ENCODE assay signal across 28 cellular contexts in genomic region chr7:101220295-101220694, GRCh38. TPM values are rescaled to one million over a fixed set of nuclear protein-coding genes. Genes with fewer than 3 reads are reported as not detected.
A peak's percentile ranks its signal among the peaks of the same experiment; 100 is the strongest.
DNase-seq lines count a peak whose midpoint lies in the region; TF ChIP-seq lines count a peak whose summit lies in the region.
"Had no signal": no experiment of that assay in that cellular context is flagged by ENCODE, and none has a peak within 500 bp of the region (broad histone marks: within the 10 kb centered on the region; RNA-seq: fewer than 3 reads in every experiment).

No MANE protein-coding gene starts in this region.

- peak overlapping the region; percentile 34 for H3K27ac Mint-ChIP-seq in activated CD4-positive, alpha-beta T cell treated with anti-CD3 and anti-CD28 coated beads, Interleukin-2, amount 10 ng/mL, durations not matched to agents 24 days and 14 days
- H3K27ac Mint-ChIP-seq in nephron progenitor cell, result no peak overlapping the region
- H3K27ac Mint-ChIP-seq: activated naive CD4-positive, alpha-beta T cell treated with anti-CD3 and anti-CD28 coated beads for 36 hours; HFFc6; stimulated activated naive CD8-positive, alpha-beta T cell treated with anti-CD3 and anti-CD28 coated beads, Interleukin-15, Interleukin-2, amounts not matched to agents 100 ng/mL and 50 ng/mL, for 24 hours had no signal

- H3K27ac ChIP-seq in esophagus muscularis mucosa (replicated peaks in 1 of 4), result no peak overlapping the region
- H3K27ac ChIP-seq: dorsolateral prefrontal cortex, ovary, PC-9, right atrium auricular region, tibial nerve, VCaP had no signal

- H3K9ac ChIP-seq in adipocyte (ENCODE audit: low read length), result peak overlapping the region; percentile 57

- DNase-seq in activated CD4-positive, alpha-beta T cell treated with anti-CD3 and anti-CD28 coated beads, Interleukin-2, amount 10 ng/mL, durations not matched to agents 24 days and 14 days, result no peak
- no peak for DNase-seq in activated CD4-positive, alpha-beta T cell treated with anti-CD3 and anti-CD28 coated beads for 1 hour
- DNase-seq in adipocyte (ENCODE audit: low read depth) (no peak), nephron progenitor cell (no peak), NCI-H2107 treated with DMSO at 0.1 percent for 48 hours (lab: John Stamatoyannopoulos, UW; ENCODE audit: unreplicated experiment) (no peak), esophagus muscularis mucosa (ENCODE audit: extremely low spot score) (no peak)
- DNase-seq: activated CD4-positive, alpha-beta T cell treated with anti-CD3 and anti-CD28 coated beads, Interleukin-2, amount 50 U/mL, for 48 hours; activated naive CD4-positive, alpha-beta T cell treated with anti-CD3 and anti-CD28 coated beads for 36 hours; aorta; dorsolateral prefrontal cortex; HFFc6; KG1; left colon; mesendoderm; NCI-H146; NCI-H510A treated with DMSO at 0.1 percent for 48 hours; ovary; PC-9; SHP77; stimulated activated CD4-positive, alpha-beta T cell treated with anti-CD3 and anti-CD28 coated beads, Interleukin-12 subunit alpha, Interleukin-12 subunit beta, amount 100 ng/mL, for 4 hours; stimulated activated CD4-positive, alpha-beta T cell treated with anti-CD3 and anti-CD28 coated beads, Interleukin-4, amount 100 ng/mL, for 4 hours had no signal

- no peaks in the 10 kb centered on the region for H3K27me3 Mint-ChIP-seq in activated CD4-positive, alpha-beta T cell treated with anti-CD3 and anti-CD28 coated beads, Interleukin-2, amount 10 ng/mL, durations not matched to agents 24 days and 14 days
- H3K27me3 Mint-ChIP-seq in nephron progenitor cell (ENCODE audit: low read depth, poor library complexity), result peaks cover 3% of the 10 kb centered on the region
- H3K27me3 Mint-ChIP-seq: central memory CD8-positive, alpha-beta T cell; stimulated activated naive CD8-positive, alpha-beta T cell treated with anti-CD3 and anti-CD28 coated beads, Interleukin-15, Interleukin-2, amounts not matched to agents 100 ng/mL and 50 ng/mL, for 24 hours had no signal

- TF ChIP-seq CTCF in nephron progenitor cell (IDR thresholded peaks at IDR 0.05), result no peak
- TF ChIP-seq CTCF in esophagus muscularis mucosa (IDR thresholded peaks at IDR 0.05), result no peak

- H3K9me3 ChIP-seq in adipocyte (ENCODE audit: control insufficient read depth, low read length), result no peaks in the 10 kb centered on the region
- no peaks in the 10 kb centered on the region for H3K9me3 ChIP-seq in esophagus muscularis mucosa
- H3K9me3 ChIP-seq: ovary, right atrium auricular region, tibial nerve had no signal

- no peak for TF ChIP-seq POLR2A in esophagus muscularis mucosa (IDR thresholded peaks at IDR 0.05; ENCODE audit: low read depth)

- H3K36me3 Mint-ChIP-seq in activated CD4-positive, alpha-beta T cell treated with anti-CD3 and anti-CD28 coated beads, Interleukin-2, amount 10 ng/mL, durations not matched to agents 24 days and 14 days (ENCODE audit: low read depth), result peaks cover 47% of the 10 kb centered on the region
- peaks cover 35% of the 10 kb centered on the region for H3K36me3 Mint-ChIP-seq in nephron progenitor cell (ENCODE audit: low read depth)

- no peak overlapping the region for H3K4me3 ChIP-seq in adipocyte (ENCODE audit: low read length)
- H3K4me3 ChIP-seq in esophagus muscularis mucosa, result no peak overlapping the region
- H3K4me3 ChIP-seq: ovary, PC-9, right atrium auricular region, tibial nerve had no signal

- intact Hi-C loops in activated CD4-positive, alpha-beta T cell treated with anti-CD3 and anti-CD28 coated beads, Interleukin-2, amount 10 ng/mL, durations not matched to agents 24 days and 14 days (cut with micrococcal nuclease), result no loop called here
- intact Hi-C loops in esophagus muscularis mucosa (cut with DNase I), result no loop called here

- TF ChIP-seq EP300 in esophagus muscularis mucosa (IDR thresholded peaks at IDR 0.05), result no peak

- H3K4me3 Mint-ChIP-seq in activated CD4-positive, alpha-beta T cell treated with anti-CD3 and anti-CD28 coated beads, Interleukin-2, amount 10 ng/mL, durations not matched to agents 24 days and 14 days, result no peak overlapping the region
- H3K4me3 Mint-ChIP-seq in nephron progenitor cell, result peak overlapping the region; percentile 6

- peaks cover 35% of the 10 kb centered on the region for H3K4me1 Mint-ChIP-seq in activated CD4-positive, alpha-beta T cell treated with anti-CD3 and anti-CD28 coated beads, Interleukin-2, amount 10 ng/mL, durations not matched to agents 24 days and 14 days
- peaks cover 51% of the 10 kb centered on the region for H3K4me1 Mint-ChIP-seq in nephron progenitor cell

- H3K27me3 ChIP-seq in adipocyte (replicated peaks; ENCODE audit: control insufficient read depth, insufficient read depth, low read length) (no peaks in the 10 kb centered on the region), esophagus muscularis mucosa (no peaks in the 10 kb centered on the region)
- H3K27me3 ChIP-seq: dorsolateral prefrontal cortex, ovary, right atrium auricular region, tibial nerve had no signal

- no peaks in the 10 kb centered on the region for H3K9me3 Mint-ChIP-seq in activated CD4-positive, alpha-beta T cell treated with anti-CD3 and anti-CD28 coated beads, Interleukin-2, amount 10 ng/mL, durations not matched to agents 24 days and 14 days
- no peaks in the 10 kb centered on the region for H3K9me3 Mint-ChIP-seq in nephron progenitor cell
- H3K9me3 Mint-ChIP-seq: activated naive CD4-positive, alpha-beta T cell treated with anti-CD3 and anti-CD28 coated beads for 36 hours; central memory CD8-positive, alpha-beta T cell; HFFc6; stimulated activated naive CD8-positive, alpha-beta T cell treated with anti-CD3 and anti-CD28 coated beads, Interleukin-15, Interleukin-2, amounts not matched to agents 100 ng/mL and 50 ng/mL, for 24 hours had no signal

- H3K4me1 ChIP-seq in adipocyte (ENCODE audit: control insufficient read depth, insufficient read depth, low read length) (peaks cover 41% of the 10 kb centered on the region), esophagus muscularis mucosa (peaks cover 35 to 61% (median 39%) of the 10 kb centered on the region in 4 donors)

- H3K36me3 ChIP-seq in adipocyte (ENCODE audit: control insufficient read depth, insufficient read depth, low read length, severe bottlenecking) (peaks cover 40% of the 10 kb centered on the region), esophagus muscularis mucosa (peaks cover 23 to 47% (median 37%) of the 10 kb centered on the region in 4 donors)
- H3K36me3 ChIP-seq: ovary had no signal

- WGBS in esophagus muscularis mucosa, result 91% methylated on average over 5 of the region's 5 CpGs

RNA-seq across cellular contexts. Expression of gene ZNHIT1, which starts 2.3 kb away (rescaled TPM):
- total RNA-seq in activated CD4-positive, alpha-beta T cell treated with anti-CD3 and anti-CD28 coated beads, Interleukin-2, amount 10 ng/mL, durations not matched to agents 24 days and 14 days, result 53.8 and 54.2 TPM in 2 replicates
- 10 to 100 TPM; 60.6 to 86.7 (median 77.6) TPM for total RNA-seq in esophagus muscularis mucosa

RNA-seq across cellular contexts. Expression of gene PLOD3, which starts 2.9 kb away (rescaled TPM):
- 85.2 and 93.6 TPM in 2 replicates for total RNA-seq in activated CD4-positive, alpha-beta T cell treated with anti-CD3 and anti-CD28 coated beads, Interleukin-2, amount 10 ng/mL, durations not matched to agents 24 days and 14 days
- total RNA-seq in esophagus muscularis mucosa, result 10 to 100 TPM; 30.3 to 60.2 (median 50.1) TPM

RNA-seq across cellular contexts. Expression of gene CLDN15, which starts 17.3 kb away (rescaled TPM):
- total RNA-seq in activated CD4-positive, alpha-beta T cell treated with anti-CD3 and anti-CD28 coated beads, Interleukin-2, amount 10 ng/mL, durations not matched to agents 24 days and 14 days, result 19.6 and 20.7 TPM in 2 replicates
- 1 to 10 TPM; 5.3 to 9.1 (median 6.4) TPM for total RNA-seq in esophagus muscularis mucosa

RNA-seq across cellular contexts. Expression of gene MOGAT3, which starts 19.5 kb away (rescaled TPM):
- total RNA-seq in activated CD4-positive, alpha-beta T cell treated with anti-CD3 and anti-CD28 coated beads, Interleukin-2, amount 10 ng/mL, durations not matched to agents 24 days and 14 days, result not detected in 2 replicates
- under 1 TPM in 1 of 4 donors, not detected in 3; 0.17 TPM for total RNA-seq in esophagus muscularis mucosa
- total RNA-seq: activated naive CD4-positive, alpha-beta T cell treated with anti-CD3 and anti-CD28 coated beads for 36 hours; aorta; endothelial cell of umbilical vein; HFFc6; PC-9; right atrium auricular region; T-helper 1 cell treated with Interleukin-12 subunit alpha and Interleukin-12 subunit beta and Interleukin-4 antibody, amounts not matched to agents 30 ng/mL and 1 ng/mL, for 36 hours; tibial nerve had no signal

RNA-seq across cellular contexts. Expression of gene FIS1, which starts 24.6 kb away (rescaled TPM):
- 127 and 136 TPM in 2 replicates for total RNA-seq in activated CD4-positive, alpha-beta T cell treated with anti-CD3 and anti-CD28 coated beads, Interleukin-2, amount 10 ng/mL, durations not matched to agents 24 days and 14 days
- 100 to 1,000 TPM; 216 to 310 (median 295) TPM for total RNA-seq in esophagus muscularis mucosa
